1 cellular context compared by ENCODE assay signal in genomic region chr5:80885698-80886000, GRCh38.
TF ChIP-seq lines count a peak whose summit lies in the region.

No MANE protein-coding gene starts in this region.

TF ChIP-seq in HepG2, 621 proteins besides CTCF, POLR2A, EP300 and RAD21 (continued from another document and continues in another):
- TF ChIP-seq PAXIP1 (CRISPR knock-in tag; conservative IDR thresholded peaks at IDR 0.05) (peak; percentile 73), ZNF136 (CRISPR knock-in tag; IDR thresholded peaks at IDR 0.05; ENCODE audit: low read depth) (no peak), NAIF1 (CRISPR knock-in tag; IDR thresholded peaks at IDR 0.05; ENCODE audit: borderline replicate concordance) (no peak), SAP130 (CRISPR knock-in tag; IDR thresholded peaks at IDR 0.05; ENCODE audit: low read depth) (peak; percentile 44), POLR2G (IDR thresholded peaks at IDR 0.05; ENCODE audit: low read depth, low read length) (no peak), SALL1 (CRISPR knock-in tag; IDR thresholded peaks at IDR 0.05) (peak; percentile 35; the same call in 1 of the 2 replicates), ETV5 (CRISPR knock-in tag; IDR thresholded peaks at IDR 0.05; ENCODE audit: borderline replicate concordance) (peak; percentile 59; the same call in 1 of the 2 replicates), ARID4A (CRISPR knock-in tag; IDR thresholded peaks at IDR 0.05; ENCODE audit: borderline replicate concordance) (no peak; the same call in 1 of the 2 replicates), THAP8 (CRISPR knock-in tag; IDR thresholded peaks at IDR 0.05; ENCODE audit: borderline replicate concordance) (no peak), ARID5B (CRISPR knock-in tag; IDR thresholded peaks at IDR 0.05) (peak; percentile 77), CSRNP2 (CRISPR knock-in tag; conservative IDR thresholded peaks at IDR 0.05; ENCODE audit: low read depth) (no peak), HNRNPLL (IDR thresholded peaks at IDR 0.05; ENCODE audit: low read depth, low read length, poor library complexity, severe bottlenecking) (no peak), ISL2 (CRISPR knock-in tag; IDR thresholded peaks at IDR 0.05) (no peak), PRDM10 (CRISPR knock-in tag; IDR thresholded peaks at IDR 0.05; ENCODE audit: low read depth) (no peak), ZNF44 (CRISPR knock-in tag; IDR thresholded peaks at IDR 0.05) (no peak), JARID2 (CRISPR knock-in tag; IDR thresholded peaks at IDR 0.05; ENCODE audit: insufficient replicate concordance) (no peak), USF2 (IDR thresholded peaks at IDR 0.05; ENCODE audit: low read depth, low read length) (no peak), USF2 (CRISPR knock-in tag; IDR thresholded peaks at IDR 0.05; ENCODE audit: borderline replicate concordance) (no peak), PPARG (CRISPR knock-in tag; conservative IDR thresholded peaks at IDR 0.05) (no peak), TAF1 (CRISPR knock-in tag; IDR thresholded peaks at IDR 0.05) (no peak), AHDC1 (CRISPR knock-in tag; IDR thresholded peaks at IDR 0.05; ENCODE audit: borderline replicate concordance) (no peak; the same call in 1 of the 2 replicates), ZNF414 (CRISPR knock-in tag; IDR thresholded peaks at IDR 0.05) (no peak), ZNF225 (CRISPR knock-in tag; IDR thresholded peaks at IDR 0.05) (no peak)
